Comparison of ENCODE assay signal across 11 cellular contexts in genomic region chr16:6016530-6017184, GRCh38.
DNase-seq lines count a peak whose midpoint lies in the region; ATAC-seq and TF ChIP-seq lines count a peak whose summit lies in the region.
"Had no signal": no experiment of that assay in that cellular context is flagged by ENCODE, and none has a peak within 500 bp of the region (broad histone marks: within the 10 kb centered on the region; RNA-seq: fewer than 3 reads in every experiment).

No MANE protein-coding gene starts in this region.

- H3K27ac Mint-ChIP-seq in GM23338 (no peak overlapping the region), neural progenitor cell (no peak overlapping the region)
- no peak overlapping the region for H3K27ac Mint-ChIP-seq in activated T-helper 1 cell treated with anti-CD3 and anti-CD28 coated beads, Interleukin-12 subunit alpha, Interleukin-12 subunit beta, Interleukin-2, Interleukin-4 antibody, amounts not matched to agents 30 ng/mL and 10 ng/mL and 1 ng/mL, durations not matched to agents 14 hours and 24 hours and 36 hours

- DNase-seq in GM23338 (ENCODE audit: low spot score) (peak; percentile 82), NCI-H2029 (lab: John Stamatoyannopoulos, UW) (peak; percentile 8), cerebellum (ENCODE audit: low spot score) (peak; percentile 79), neural progenitor cell (ENCODE audit: low spot score) (peak; percentile 90)
- DNase-seq in activated T-helper 1 cell treated with anti-CD3 and anti-CD28 coated beads, Interleukin-12 subunit alpha, Interleukin-12 subunit beta, Interleukin-2, Interleukin-4 antibody, amounts not matched to agents 30 ng/mL and 10 ng/mL and 1 ng/mL, durations not matched to agents 14 hours and 24 hours and 36 hours (ENCODE audit: low spot score) = no peak
- no peak for DNase-seq in activated T-cell treated with anti-CD3 and anti-CD28 coated beads, Interleukin-2, amount 50 U/mL, for 4 hours
- DNase-seq: activated CD4-positive, alpha-beta T cell treated with anti-CD3 and anti-CD28 coated beads, Interleukin-2, amount 50 U/mL, for 48 hours; pancreas; stomach had no signal

- H3K27ac ChIP-seq in GM23338 (ENCODE audit: low read depth) = no peak overlapping the region
- H3K27ac ChIP-seq in neural progenitor cell = no peak overlapping the region
- H3K27ac ChIP-seq: pancreas, stomach had no signal

- no peaks in the 10 kb centered on the region for H3K9me3 ChIP-seq in neural progenitor cell (ENCODE audit: low read depth)
- H3K9me3 ChIP-seq: pancreas had no signal

- peak; percentile 13 for ATAC-seq in GM23338
- no peak for ATAC-seq in activated T-cell treated with anti-CD3 and anti-CD28 coated beads, Interleukin-2, amount 50 U/mL, for 4 hours
- ATAC-seq in GM19463 (IDR thresholded peaks at IDR 0.05; ENCODE audit: unreplicated experiment) = no peak
- ATAC-seq in GM18520 (IDR thresholded peaks at IDR 0.05; ENCODE audit: unreplicated experiment) = no peak

- H3K36me3 ChIP-seq in GM23338 (ENCODE audit: insufficient read depth) (no peaks in the 10 kb centered on the region), neural progenitor cell (no peaks in the 10 kb centered on the region)
- H3K36me3 ChIP-seq: pancreas, stomach had no signal

- H3K4me1 ChIP-seq in GM23338 (ENCODE audit: insufficient read depth) = no peaks in the 10 kb centered on the region
- peaks cover 10% of the 10 kb centered on the region for H3K4me1 ChIP-seq in neural progenitor cell
- H3K4me1 ChIP-seq: pancreas had no signal

- peaks cover 47% of the 10 kb centered on the region for H3K27me3 ChIP-seq in GM23338 (ENCODE audit: insufficient read depth)
- H3K27me3 ChIP-seq in neural progenitor cell = peaks cover 51% of the 10 kb centered on the region

- H3K4me2 ChIP-seq in GM23338 (no peak overlapping the region), neural progenitor cell (no peak overlapping the region)

- intact Hi-C loops in activated T-helper 1 cell treated with anti-CD3 and anti-CD28 coated beads, Interleukin-12 subunit alpha, Interleukin-12 subunit beta, Interleukin-2, Interleukin-4 antibody, amounts not matched to agents 30 ng/mL and 10 ng/mL and 1 ng/mL, durations not matched to agents 14 hours and 24 hours and 36 hours (cut with micrococcal nuclease) = loop anchor here (2.0 kb wide), 1 partner anchor 626 kb away; no protein-coding TSS in a partner anchor

- H3K4me3 Mint-ChIP-seq in GM23338 (no peak overlapping the region), neural progenitor cell (no peak overlapping the region)
- H3K4me3 Mint-ChIP-seq in activated T-helper 1 cell treated with anti-CD3 and anti-CD28 coated beads, Interleukin-12 subunit alpha, Interleukin-12 subunit beta, Interleukin-2, Interleukin-4 antibody, amounts not matched to agents 30 ng/mL and 10 ng/mL and 1 ng/mL, durations not matched to agents 14 hours and 24 hours and 36 hours = no peak overlapping the region
- H3K4me3 Mint-ChIP-seq in activated T-cell treated with anti-CD3 and anti-CD28 coated beads, Interleukin-2, amount 50 U/mL, for 4 hours = no peak overlapping the region

- H3K79me2 ChIP-seq in GM23338 (replicated peaks; ENCODE audit: insufficient read depth) (no peaks in the 10 kb centered on the region), neural progenitor cell (ENCODE audit: low read depth) (no peaks in the 10 kb centered on the region)

- H3F3A ChIP-seq in GM23338 (replicated peaks; ENCODE audit: low read depth) (no peaks in the 10 kb centered on the region), neural progenitor cell (ENCODE audit: low read depth) (peaks cover 6% of the 10 kb centered on the region)

- no peaks in the 10 kb centered on the region for H3K9me2 ChIP-seq in GM23338 (ENCODE audit: insufficient read depth)

- H3K36me3 Mint-ChIP-seq in GM23338 (ENCODE audit: low read depth) (no peaks in the 10 kb centered on the region), neural progenitor cell (no peaks in the 10 kb centered on the region)
- H3K36me3 Mint-ChIP-seq in activated T-helper 1 cell treated with anti-CD3 and anti-CD28 coated beads, Interleukin-12 subunit alpha, Interleukin-12 subunit beta, Interleukin-2, Interleukin-4 antibody, amounts not matched to agents 30 ng/mL and 10 ng/mL and 1 ng/mL, durations not matched to agents 14 hours and 24 hours and 36 hours (ENCODE audit: low read depth) = no peaks in the 10 kb centered on the region
- H3K36me3 Mint-ChIP-seq in activated T-cell treated with anti-CD3 and anti-CD28 coated beads, Interleukin-2, amount 50 U/mL, for 4 hours (ENCODE audit: insufficient read depth) = no peaks in the 10 kb centered on the region

- H3K4me3 ChIP-seq in GM23338 (no peak overlapping the region), neural progenitor cell (no peak overlapping the region)
- H3K4me3 ChIP-seq: pancreas, stomach had no signal

- TF ChIP-seq CTCF in GM23338 (conservative IDR thresholded peaks at IDR 0.05; ENCODE audit: low read depth in 2 of 2) (peak; percentile 58 to 60), neural progenitor cell (IDR thresholded peaks at IDR 0.05) (peak; percentile 78)

- peaks cover 19% of the 10 kb centered on the region for H3K27me3 Mint-ChIP-seq in GM23338 (ENCODE audit: insufficient read depth, low read depth, poor library complexity)
- peaks cover 24% of the 10 kb centered on the region for H3K27me3 Mint-ChIP-seq in neural progenitor cell (ENCODE audit: insufficient read depth, low read depth)
- peaks cover 7% of the 10 kb centered on the region for H3K27me3 Mint-ChIP-seq in activated T-helper 1 cell treated with anti-CD3 and anti-CD28 coated beads, Interleukin-12 subunit alpha, Interleukin-12 subunit beta, Interleukin-2, Interleukin-4 antibody, amounts not matched to agents 30 ng/mL and 10 ng/mL and 1 ng/mL, durations not matched to agents 14 hours and 24 hours and 36 hours (ENCODE audit: insufficient read depth)
- H3K27me3 Mint-ChIP-seq in activated T-cell treated with anti-CD3 and anti-CD28 coated beads, Interleukin-2, amount 50 U/mL, for 4 hours (ENCODE audit: low read depth) = peaks cover 17% of the 10 kb centered on the region

- H2AFZ ChIP-seq in GM23338 = no peak overlapping the region
- no peak overlapping the region for H2AFZ ChIP-seq in neural progenitor cell (replicated peaks)

- H3K4me1 Mint-ChIP-seq in GM23338 (peaks cover 5% of the 10 kb centered on the region; the same call in 2 of the 3 replicates), neural progenitor cell (peaks cover 13% of the 10 kb centered on the region)
- H3K4me1 Mint-ChIP-seq in activated T-helper 1 cell treated with anti-CD3 and anti-CD28 coated beads, Interleukin-12 subunit alpha, Interleukin-12 subunit beta, Interleukin-2, Interleukin-4 antibody, amounts not matched to agents 30 ng/mL and 10 ng/mL and 1 ng/mL, durations not matched to agents 14 hours and 24 hours and 36 hours (ENCODE audit: low read depth) = no peaks in the 10 kb centered on the region
- no peaks in the 10 kb centered on the region for H3K4me1 Mint-ChIP-seq in activated T-cell treated with anti-CD3 and anti-CD28 coated beads, Interleukin-2, amount 50 U/mL, for 4 hours (ENCODE audit: low read depth)

- no peaks in the 10 kb centered on the region for H3K9me3 Mint-ChIP-seq in GM23338
- no peaks in the 10 kb centered on the region for H3K9me3 Mint-ChIP-seq in neural progenitor cell
- H3K9me3 Mint-ChIP-seq in activated T-helper 1 cell treated with anti-CD3 and anti-CD28 coated beads, Interleukin-12 subunit alpha, Interleukin-12 subunit beta, Interleukin-2, Interleukin-4 antibody, amounts not matched to agents 30 ng/mL and 10 ng/mL and 1 ng/mL, durations not matched to agents 14 hours and 24 hours and 36 hours = peaks cover 7% of the 10 kb centered on the region
- peaks cover 10% of the 10 kb centered on the region for H3K9me3 Mint-ChIP-seq in activated T-cell treated with anti-CD3 and anti-CD28 coated beads, Interleukin-2, amount 50 U/mL, for 4 hours

- no peak overlapping the region for H3K9ac ChIP-seq in neural progenitor cell

- H4K20me1 ChIP-seq in GM23338 (replicated peaks; ENCODE audit: insufficient read depth) (no peaks in the 10 kb centered on the region), neural progenitor cell (ENCODE audit: low read depth) (peaks cover 12% of the 10 kb centered on the region)

Comparison
In these comparisons a context has a peak if more than half of its experiments do, and no peak if none do; other contexts are left out.
1. DNase-seq: peak in GM23338 (single experiment), NCI-H2029 (single experiment), cerebellum (single experiment) and neural progenitor cell (single experiment); none in activated T-helper 1 cell treated with anti-CD3 and anti-CD28 coated beads, Interleukin-12 subunit alpha, Interleukin-12 subunit beta, Interleukin-2, Interleukin-4 antibody, amounts not matched to agents 30 ng/mL and 10 ng/mL and 1 ng/mL, durations not matched to agents 14 hours and 24 hours and 36 hours (single experiment) and activated T-cell treated with anti-CD3 and anti-CD28 coated beads, Interleukin-2, amount 50 U/mL, for 4 hours (single experiment).